Comparison of ENCODE assay signal across 8 cellular contexts in the genomic region with DNA sequence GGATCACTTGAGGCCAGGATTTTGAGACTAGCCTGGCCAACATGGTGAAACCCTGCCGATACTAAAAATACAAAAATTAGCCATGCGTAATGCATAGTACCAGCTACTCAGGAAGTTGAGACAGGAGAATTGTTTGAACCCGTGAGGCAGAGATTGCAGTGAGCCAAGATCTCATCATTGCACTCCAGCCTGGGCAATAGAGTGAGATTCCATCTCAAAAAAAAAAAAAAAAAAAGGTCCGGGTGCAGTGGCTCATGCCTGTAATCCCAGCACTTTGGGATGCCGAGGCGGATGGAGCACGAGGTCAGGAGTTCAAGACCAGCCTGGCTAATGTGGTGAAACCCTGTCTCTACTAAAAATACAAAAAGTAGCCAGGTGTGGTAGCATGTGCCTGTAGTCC. TPM values are rescaled to one million over a fixed set of nuclear protein-coding genes. Genes with fewer than 3 reads are reported as not detected.
A peak's percentile ranks its signal among the peaks of the same experiment; 100 is the strongest.
DNase-seq lines count a peak whose midpoint lies in the region; ATAC-seq, FAIRE-seq and TF ChIP-seq lines count a peak whose summit lies in the region.
"Not testable (repeated sequence)": the region's sequence is repeated elsewhere in the genome, so short reads cannot be mapped to it uniquely, and the experiment has no call there.

No MANE protein-coding gene starts in this region.

- H3K4me1 ChIP-seq in ES-I3 (ENCODE audit: insufficient read depth, low read length); H1 (replicated peaks in 1 of 4; ENCODE audit: control insufficient read depth in 3 of 4, insufficient read depth in 4 of 4, low read length in 3 of 4): not testable (repeated sequence)
- H3K4me1 ChIP-seq in KMS-11 (ENCODE audit: low read depth, poor library complexity, severe bottlenecking): peaks cover 18% of the 10 kb centered on the region
- peaks cover 18% of the 10 kb centered on the region; the same call in 1 of the 2 replicates for H3K4me1 ChIP-seq in iPS-20b (ENCODE audit: insufficient read depth, low read length)
- H3K4me1 ChIP-seq in psoas muscle: peaks cover 12% of the 10 kb centered on the region
- H3K4me1 ChIP-seq in tibial nerve: peaks cover 0 to 38% (median 11%) of the 10 kb centered on the region in 4 donors

- H4K8ac ChIP-seq in H1 (ENCODE audit: extremely low read depth, insufficient read depth, low read length): not testable (repeated sequence)

- not testable (repeated sequence) for H2BK20ac ChIP-seq in H1 (ENCODE audit: low read length)

- H3K23me2 ChIP-seq in H1 (ENCODE audit: low read depth, low read length): peaks cover 13% of the 10 kb centered on the region

- not testable (repeated sequence) for H4K5ac ChIP-seq in H1 (ENCODE audit: insufficient read length, low read depth, low read length)

- not testable (repeated sequence) for H3K9me3 Mint-ChIP-seq in activated naive CD8-positive, alpha-beta T cell treated with anti-CD3 and anti-CD28 coated beads, Interleukin-2, amount 50 U/mL, for 24 hours

- H3K4me3 ChIP-seq in KMS-11 (IDR thresholded peaks at IDR 0.05; ENCODE audit: insufficient read depth, low read depth, low read length): not testable (repeated sequence)
- H3K4me3 ChIP-seq in WERI-Rb-1 (ENCODE audit: low read depth, low read length) (peak overlapping the region; percentile 80; the same call in 1 of the 2 replicates), H1 (ENCODE audit: extremely low read depth in 1 of 4, insufficient read depth in 2 of 4, low read depth in 3 of 4, low read length in 4 of 4) (peak overlapping the region; percentile 81 to 95 (median 90); a peak in 5 of 8 replicates), iPS-20b (ENCODE audit: low read length) (peak overlapping the region; percentile 93), psoas muscle (peak overlapping the region; percentile 77), tibial nerve (peak overlapping the region in 2 of 4 donors; percentile 1 to 71)

- H4K20me1 ChIP-seq in KMS-11 (ENCODE audit: insufficient read depth) (peaks cover 19% of the 10 kb centered on the region), H1 (replicated peaks in 1 of 2; ENCODE audit: control insufficient read depth in 1 of 2, insufficient read depth in 2 of 2, low read length in 2 of 2) (peaks cover 10 to 18% of the 10 kb centered on the region in 2 experiments)

- peak overlapping the region; percentile 92; the same call in 1 of the 2 replicates for H3K27ac ChIP-seq in KMS-11
- H3K27ac ChIP-seq in WERI-Rb-1; H1 (ENCODE audit: low read depth, low read length); iPS-20b (ENCODE audit: low read length): not testable (repeated sequence)
- H3K27ac ChIP-seq in psoas muscle: peak overlapping the region; percentile 96
- H3K27ac ChIP-seq in tibial nerve: peak overlapping the region in 3 of 4 donors; percentile 16 to 93 (median 90)

- peaks cover 66% of the 10 kb centered on the region for H3K4me1 Mint-ChIP-seq in activated naive CD8-positive, alpha-beta T cell treated with anti-CD3 and anti-CD28 coated beads, Interleukin-2, amount 50 U/mL, for 24 hours

- H2BK5ac ChIP-seq in H1 (ENCODE audit: low read depth, low read length): not testable (repeated sequence)

- H3K27me3 Mint-ChIP-seq in activated naive CD8-positive, alpha-beta T cell treated with anti-CD3 and anti-CD28 coated beads, Interleukin-2, amount 50 U/mL, for 24 hours: not testable (repeated sequence)

- not testable (repeated sequence) for H3K4ac ChIP-seq in H1 (replicated peaks; ENCODE audit: insufficient read length, low read depth, low read length)

- not testable (repeated sequence) for H3K14ac ChIP-seq in H1 (ENCODE audit: insufficient read length)

- not testable (repeated sequence) for H2BK12ac ChIP-seq in H1 (ENCODE audit: low read depth, low read length)

- H3K36me3 ChIP-seq in ES-I3 (ENCODE audit: insufficient read depth, low read length); KMS-11 (ENCODE audit: insufficient read depth): not testable (repeated sequence)
- H3K36me3 ChIP-seq in WERI-Rb-1 (peaks cover 17% of the 10 kb centered on the region), H1 (ENCODE audit: control insufficient read depth in 2 of 4, insufficient read depth in 4 of 4, low read length in 3 of 4) (peaks cover 0 to 29% (median 9%) of the 10 kb centered on the region in 4 experiments; a peak in 3 of 8 replicates), iPS-20b (ENCODE audit: insufficient read depth, low read depth, low read length) (peaks cover 50% of the 10 kb centered on the region), psoas muscle (ENCODE audit: insufficient read depth in 1 of 2, low read depth in 1 of 2) (peaks cover 5 to 31% of the 10 kb centered on the region in 2 donors), tibial nerve (peaks cover 0 to 28% (median 0%) of the 10 kb centered on the region in 3 donors)

- POLR2A ChIA-PET in H1 (lab: Charles Lee; ENCODE audit: partially characterized antibody): interaction anchor here (1.0 to 3.1 kb wide), 7 partner anchors 8 to 115 kb away, joined by 3 to 50 read pairs (median 4); a partner anchor contains a TSS

- H3K56ac ChIP-seq in H1 (replicated peaks; ENCODE audit: insufficient read length, low read depth, low read length): not testable (repeated sequence)

- H3K4me3 Mint-ChIP-seq in activated naive CD8-positive, alpha-beta T cell treated with anti-CD3 and anti-CD28 coated beads, Interleukin-2, amount 50 U/mL, for 24 hours: peak overlapping the region; percentile 100

- H3K9ac ChIP-seq in ES-I3 (ENCODE audit: low read depth, low read length) (peak overlapping the region; percentile 85; the same call in 1 of the 2 replicates), KMS-11 (peak overlapping the region; percentile 93; the same call in 1 of the 2 replicates), iPS-20b (ENCODE audit: low read depth, low read length) (peak overlapping the region; percentile 61; the same call in 1 of the 2 replicates)
- not testable (repeated sequence) for H3K9ac ChIP-seq in H1 (replicated peaks in 1 of 4; ENCODE audit: extremely low read depth in 1 of 4, low read depth in 3 of 4, low read length in 3 of 4)

- not testable (repeated sequence) for TF ChIP-seq EP300 in H1 (IDR thresholded peaks at IDR 0.05; ENCODE audit: borderline replicate concordance in 1 of 2, low read depth in 2 of 2, low read length in 2 of 2); tibial nerve (IDR thresholded peaks at IDR 0.05)

- peaks cover 68% of the 10 kb centered on the region for H3K36me3 Mint-ChIP-seq in activated naive CD8-positive, alpha-beta T cell treated with anti-CD3 and anti-CD28 coated beads, Interleukin-2, amount 50 U/mL, for 24 hours (ENCODE audit: low read depth)

- not testable (repeated sequence) for ATAC-seq in activated naive CD8-positive, alpha-beta T cell treated with anti-CD3 and anti-CD28 coated beads, Interleukin-2, amount 50 U/mL, for 24 hours
- ATAC-seq in psoas muscle: peak in 1 of 4 donors; percentile 12

- not testable (repeated sequence) for TF ChIP-seq CTCF in KMS-11 (conservative IDR thresholded peaks at IDR 0.05; ENCODE audit: low read depth, low read length); WERI-Rb-1 (IDR thresholded peaks at IDR 0.05; ENCODE audit: low read depth, low read length); H1 (IDR thresholded peaks at IDR 0.05; ENCODE audit: control extremely low read depth in 1 of 3, insufficient read depth in 1 of 3, low read depth in 1 of 3, low read length in 3 of 3); psoas muscle (IDR thresholded peaks at IDR 0.05); tibial nerve (IDR thresholded peaks at IDR 0.05)

- CTCF ChIA-PET in H1 (lab: Charles Lee; ENCODE audit: partially characterized antibody): interaction anchor here (1.5 kb wide), 1 partner anchor 84 kb away, joined by 4 read pairs; no protein-coding TSS in a partner anchor

- H3K79me1 ChIP-seq in H1 (ENCODE audit: low read depth, low read length): not testable (repeated sequence)

- H2BK120ac ChIP-seq in H1 (replicated peaks; ENCODE audit: low read depth, low read length): not testable (repeated sequence)

- H3K4me2 ChIP-seq in KMS-11 (peak overlapping the region; percentile 83), H1 (ENCODE audit: insufficient read depth in 1 of 2, low read depth in 2 of 2, low read length in 2 of 2) (peak overlapping the region; percentile 77 to 87)

- H4K91ac ChIP-seq in H1 (replicated peaks; ENCODE audit: insufficient read length, low read length): not testable (repeated sequence)

- H3K79me2 ChIP-seq in KMS-11 (ENCODE audit: insufficient read depth, low read depth): peaks cover 80% of the 10 kb centered on the region
- peaks cover 33 to 98% of the 10 kb centered on the region in 2 experiments for H3K79me2 ChIP-seq in H1 (ENCODE audit: control insufficient read depth in 1 of 2, insufficient read depth in 2 of 2, low read length in 2 of 2)

- 88% methylated on average over 6 of the region's 7 CpGs; no CpG with 5 or more reads in 1 of the 2 experiments for WGBS in H1 (ENCODE audit: extremely low coverage in 1 of 2, insufficient coverage in 1 of 2, insufficient read length in 1 of 2, insufficient replicate concordance in 2 of 2, low coverage in 1 of 2, low lambda C conversion rate in 2 of 2, missing lambda C conversion rate in 1 of 2), 2 experiments
- WGBS in psoas muscle, 3 donors: 35 to 64% (median 36%) methylated on average over 6 to 7 of the region's 7 CpGs
- 70 to 81% methylated on average over 7 of the region's 7 CpGs for whole genome bisulfite sequencing in tibial nerve, 2 donors

- H3K9me3 ChIP-seq in ES-I3 (ENCODE audit: control insufficient read depth, insufficient read depth, low read length); WERI-Rb-1 (ENCODE audit: severe bottlenecking); H1 (ENCODE audit: insufficient read depth in 2 of 2, low read depth in 1 of 2, low read length in 1 of 2); iPS-20b (ENCODE audit: insufficient read depth, low read depth, low read length); psoas muscle; tibial nerve: not testable (repeated sequence)

- not testable (repeated sequence) for H3K18ac ChIP-seq in H1 (ENCODE audit: extremely low read depth, low read length)

- not testable (repeated sequence) for H2AFZ ChIP-seq in KMS-11 (ENCODE audit: low read depth); H1 (ENCODE audit: low read length)

- intact Hi-C loops in psoas muscle (cut with DNase I): loop anchor here (5.0 to 10.0 kb wide), 5 partner anchors 39 to 243 kb away; a partner anchor contains a TSS

- not testable (repeated sequence) for TF ChIP-seq POLR2A in H1 (IDR thresholded peaks at IDR 0.05; ENCODE audit: control extremely low read depth in 1 of 2, low read depth in 2 of 2, low read length in 2 of 2); tibial nerve (IDR thresholded peaks at IDR 0.05)

- not testable (repeated sequence) for FAIRE-seq in H1 (lab: Jason Lieb, UNC)

- not testable (repeated sequence) for DNase-seq in WERI-Rb-1; activated naive CD8-positive, alpha-beta T cell treated with anti-CD3 and anti-CD28 coated beads, Interleukin-2, amount 50 U/mL, for 24 hours; H1 (ENCODE audit: low read depth in 1 of 2, low spot score in 2 of 2); psoas muscle; tibial nerve (ENCODE audit: low spot score in 2 of 2)

- H3K27me3 ChIP-seq in KMS-11 (ENCODE audit: insufficient read depth, low read depth); WERI-Rb-1 (ENCODE audit: insufficient read depth, low read depth, severe bottlenecking); H1 (replicated peaks in 1 of 4; ENCODE audit: control insufficient read depth in 3 of 4, extremely low read depth in 1 of 4, insufficient read depth in 3 of 4, low read length in 3 of 4); iPS-20b (ENCODE audit: insufficient read depth, low read length); psoas muscle (ENCODE audit: insufficient read depth in 3 of 3, low read length in 2 of 3); tibial nerve: not testable (repeated sequence)

- H2BK15ac ChIP-seq in H1 (ENCODE audit: low read length): not testable (repeated sequence)

- H2AK5ac ChIP-seq in H1 (ENCODE audit: low read depth, low read length): not testable (repeated sequence)

- peak overlapping the region; percentile 39 for H3K27ac Mint-ChIP-seq in activated naive CD8-positive, alpha-beta T cell treated with anti-CD3 and anti-CD28 coated beads, Interleukin-2, amount 50 U/mL, for 24 hours

- H3K23ac ChIP-seq in H1 (ENCODE audit: insufficient read length): not testable (repeated sequence)

- TF ChIP-seq RAD21 in H1 (IDR thresholded peaks at IDR 0.05 in 1 of 2, conservative IDR thresholded peaks at IDR 0.05 in 1 of 2; ENCODE audit: low read depth in 2 of 2, low read length in 2 of 2): not testable (repeated sequence)

RNA-seq across cellular contexts. Expression of a gene that starts 2.2 kb away (rescaled TPM):
- total RNA-seq in H1 (2021; fragmentation: NEBNext Ultra II Directional; extraction: Animal tissue kit (Norgen Biotek cat#: 25700)): 435 and 442 TPM in 2 replicates
- polyA plus RNA-seq in H1 (2011; rRNA removed): 508 and 545 TPM in 2 replicates
- 385 TPM for polyA plus RNA-seq in H1 (2011; cell fraction: cytosol; rRNA removed)
- 502 TPM for polyA plus RNA-seq in H1 (2011; cell fraction: nucleus; rRNA removed)
- polyA plus RNA-seq in H1 (2012, experiment 1 of 2): 494 to 679 TPM (median 577 TPM) in 4 replicates
- polyA plus RNA-seq in H1 (2012, experiment 2 of 2): 40.0 TPM
- 584 TPM for polyA plus RNA-seq in H1 (2013, experiment 1 of 2)
- polyA plus RNA-seq in H1 (2013, experiment 2 of 2): 535 TPM
- 1,534 and 1,897 TPM in 2 replicates for polyA minus RNA-seq in H1 (2011; rRNA and poly(A)+ RNA removed)
- polyA minus RNA-seq in H1 (2011; cell fraction: cytosol; rRNA and poly(A)+ RNA removed): 589 TPM
- polyA minus RNA-seq in H1 (2011; cell fraction: nucleus; rRNA and poly(A)+ RNA removed): 376 TPM
- total RNA-seq in psoas muscle: 10 to 100 TPM; 42.3 to 78.9 (median 53.3) TPM
- polyA plus RNA-seq in psoas muscle: 10 to 100 TPM; 23.9 to 52.8 (median 30.2) TPM
- 10 to 100 TPM; 13.1 to 20.7 (median 15.7) TPM for total RNA-seq in tibial nerve
